11 cellular contexts compared by ENCODE assay signal in genomic region chr19:2867025-2867991, GRCh38. TPM values are rescaled to one million over a fixed set of nuclear protein-coding genes. Genes with fewer than 3 reads are reported as not detected.
A peak's percentile ranks its signal among the peaks of the same experiment; 100 is the strongest.
DNase-seq lines count a peak whose midpoint lies in the region; ATAC-seq, FAIRE-seq and TF ChIP-seq lines count a peak whose summit lies in the region.
"Had no signal": no experiment of that assay in that cellular context is flagged by ENCODE, and none has a peak within 500 bp of the region (broad histone marks: within the 10 kb centered on the region; RNA-seq: fewer than 3 reads in every experiment).

Gene ZNF556 (plus strand): TSS chr19:2867335. CDS start chr19:2867422, 87 bp downstream.

- peak; percentile 96 for ATAC-seq in HepG2
- ATAC-seq in right lobe of liver = no peak
- ATAC-seq in upper lobe of right lung = peak; percentile 55
- no peak for ATAC-seq in GM19035 (IDR thresholded peaks at IDR 0.05; ENCODE audit: unreplicated experiment)
- ATAC-seq in HG02678 (IDR thresholded peaks at IDR 0.05; ENCODE audit: unreplicated experiment) = no peak
- ATAC-seq: Panc1 had no signal

- H3K9me3 ChIP-seq in HepG2 (ENCODE audit: low read length) = no peaks in the 10 kb centered on the region
- H3K9me3 ChIP-seq in right lobe of liver = no peaks in the 10 kb centered on the region
- no peaks in the 10 kb centered on the region for H3K9me3 ChIP-seq in upper lobe of right lung

- H4K20me1 ChIP-seq in HepG2 (ENCODE audit: insufficient read depth, low read length) = peaks cover 2% of the 10 kb centered on the region; the same call in 1 of the 2 replicates

- H3K4me2 ChIP-seq in HepG2 (ENCODE audit: low read depth, low read length) = peak within 1 kb of the TSS; percentile 93

- H3K27ac ChIP-seq in HepG2 (ENCODE audit: extremely low read length, insufficient read depth, low read length) (peak within 1 kb of the TSS; percentile 90), right lobe of liver (no peak within 1 kb of the TSS), upper lobe of right lung (no peak within 1 kb of the TSS)

- CTCF ChIA-PET in HepG2 (lab: Yijun Ruan, JAX; ENCODE audit: low intra/inter-chr PET ratio, low total read pairs) = no interaction called here

- no peaks in the 10 kb centered on the region for H3K36me3 ChIP-seq in HepG2 (replicated peaks in 1 of 2; ENCODE audit: control insufficient read depth in 1 of 2, insufficient read depth in 2 of 2, low read length in 2 of 2)
- no peaks in the 10 kb centered on the region for H3K36me3 ChIP-seq in right lobe of liver
- H3K36me3 ChIP-seq in upper lobe of right lung = no peaks in the 10 kb centered on the region

- peak within 1 kb of the TSS; percentile 88 for H3K9ac ChIP-seq in HepG2 (ENCODE audit: insufficient read depth, low read depth, low read length)

- TSS peak; percentile 83 for BruUV-seq in HepG2 (replicated peaks; lab: Mats Ljungman, UMichigan)

- peak within 1 kb of the TSS; percentile 72 to 94 (median 80) for H3K4me3 ChIP-seq in HepG2 (replicated peaks in 1 of 3; ENCODE audit: insufficient read depth in 1 of 3, low read depth in 2 of 3, low read length in 3 of 3)
- H3K4me3 ChIP-seq in right lobe of liver = no peak within 1 kb of the TSS
- no peak within 1 kb of the TSS for H3K4me3 ChIP-seq in upper lobe of right lung

- peak in 1 of 2 experiments; percentile 24; a peak in 1 of 4 replicates for TF ChIP-seq EP300 in HepG2 (IDR thresholded peaks at IDR 0.05; ENCODE audit: low read depth in 2 of 2, low read length in 2 of 2)
- no peak for TF ChIP-seq EP300 in HepG2 (CRISPR knock-in tag; IDR thresholded peaks at IDR 0.05; ENCODE audit: borderline replicate concordance)

- 1% methylated on average over 19 of the region's 36 CpGs for WGBS in HepG2 (ENCODE audit: low lambda C conversion rate)
- 80% methylated on average over 12 of the region's 36 CpGs for WGBS in right lobe of liver (ENCODE audit: insufficient coverage, low coverage, low lambda C conversion rate, missing lambda C conversion rate)

- H3K4me1 ChIP-seq in HepG2 (ENCODE audit: insufficient read depth, low read length) (peaks cover 41% of the 10 kb centered on the region), right lobe of liver (no peaks in the 10 kb centered on the region), upper lobe of right lung (no peaks in the 10 kb centered on the region)

- DNase-seq in HepG2 (ENCODE audit: low spot score) (peak; percentile 100), right lobe of liver (no peak), NCI-H524 (lab: John Stamatoyannopoulos, UW) (peak; percentile 71 to 79), cerebellum (ENCODE audit: low spot score) (peak; percentile 100), upper lobe of right lung (no peak)
- DNase-seq in activated CD8-positive, alpha-beta memory T cell treated with anti-CD3 and anti-CD28 coated beads, Interleukin-2, amount 50 U/mL, for 48 hours = no peak
- DNase-seq: H9 had no signal

- intact Hi-C loops in HepG2 (cut with micrococcal nuclease; ENCODE audit: unreplicated experiment) = loop anchor here (1.0 to 2.0 kb wide), 2 partner anchors 49 to 84 kb away; partner anchors contain the start of genes SGTA and ZNF554
- intact Hi-C loops in right lobe of liver (cut with DNase I) = loop anchor here in 1 of 2 donors (10.0 kb wide), 1 partner anchor 213 kb away; no protein-coding TSS in a partner anchor
- intact Hi-C loops in upper lobe of right lung (cut with DNase I) = no loop called here

- peak; percentile 25 for TF ChIP-seq CTCF in HepG2 (CRISPR knock-in tag; IDR thresholded peaks at IDR 0.05)
- no peak for TF ChIP-seq CTCF in right lobe of liver (IDR thresholded peaks at IDR 0.05)
- TF ChIP-seq CTCF in upper lobe of right lung (IDR thresholded peaks at IDR 0.05) = no peak

- POLR2A ChIA-PET in HepG2 (lab: Yijun Ruan, JAX) = interaction anchor here (0.5 to 3.1 kb wide), 35 partner anchors 9 to 1374 kb away, joined by 3 to 49 read pairs (median 6); partner anchors contain the start of genes GADD45B, SGTA, THOP1 and ZNF554

- peak; percentile 100 for FAIRE-seq in HepG2 (lab: Jason Lieb, UNC)
- FAIRE-seq: D721Med had no signal

- in situ Hi-C loops in HepG2 (cut with HindIII; ENCODE audit: extremely low pct_ligation_motif_present, low pct_unique_long_range_greater_than_20kb) = no loop called here

- peak; percentile 56 for TF ChIP-seq RAD21 in HepG2 (CRISPR knock-in tag; IDR thresholded peaks at IDR 0.05)

- H3K27me3 ChIP-seq in HepG2 (ENCODE audit: control insufficient read depth in 1 of 2, insufficient read depth in 2 of 2, low read length in 2 of 2) = no peaks in the 10 kb centered on the region
- H3K27me3 ChIP-seq in right lobe of liver = no peaks in the 10 kb centered on the region
- H3K27me3 ChIP-seq in upper lobe of right lung = no peaks in the 10 kb centered on the region

- peaks cover 25% of the 10 kb centered on the region for H3K79me2 ChIP-seq in HepG2 (ENCODE audit: insufficient read depth, low read length)

- peak; percentile 99 for TF ChIP-seq POLR2A in HepG2 (IDR thresholded peaks at IDR 0.05; ENCODE audit: insufficient read depth in 1 of 2, low read depth in 2 of 2, low read length in 2 of 2)
- no peak for TF ChIP-seq POLR2A in right lobe of liver (IDR thresholded peaks at IDR 0.05)

- no peak within 1 kb of the TSS for H2AFZ ChIP-seq in HepG2 (ENCODE audit: low read length)

TF ChIP-seq in HepG2, 621 proteins besides CTCF, POLR2A, EP300 and RAD21 (continues in another document):
- TF ChIP-seq NFRKB (IDR thresholded peaks at IDR 0.05) (no peak), ZNF761 (CRISPR knock-in tag; conservative IDR thresholded peaks at IDR 0.05) (0 out of 2 replicates have a peak, but pooled peaks have one; percentile 54), ZNF367 (CRISPR knock-in tag; IDR thresholded peaks at IDR 0.05; ENCODE audit: borderline replicate concordance) (no peak), ZNF556 (CRISPR knock-in tag; IDR thresholded peaks at IDR 0.05; ENCODE audit: borderline replicate concordance) (peak; percentile 66; the same call in 1 of the 2 replicates), ZNF501 (CRISPR knock-in tag; IDR thresholded peaks at IDR 0.05) (peak; percentile 44; the same call in 1 of the 2 replicates), ZFY (CRISPR knock-in tag; IDR thresholded peaks at IDR 0.05) (peak; percentile 88), SP4 (CRISPR knock-in tag; IDR thresholded peaks at IDR 0.05) (peak; percentile 87), SRSF9 (IDR thresholded peaks at IDR 0.05; ENCODE audit: borderline replicate concordance, insufficient read depth, low read depth, low read length, poor library complexity, severe bottlenecking) (no peak), ETV5 (CRISPR knock-in tag; IDR thresholded peaks at IDR 0.05; ENCODE audit: borderline replicate concordance) (no peak; the same call in 1 of the 2 replicates), ZIK1 (CRISPR knock-in tag; IDR thresholded peaks at IDR 0.05; ENCODE audit: borderline replicate concordance, low read depth) (no peak), GMEB2 (CRISPR knock-in tag; IDR thresholded peaks at IDR 0.05; ENCODE audit: low read depth) (no peak), IKZF1 (IDR thresholded peaks at IDR 0.05) (no peak), HDAC2 (CRISPR knock-in tag; IDR thresholded peaks at IDR 0.05) (peak; percentile 27; the same call in 1 of the 2 replicates), NFKBIZ (CRISPR knock-in tag; IDR thresholded peaks at IDR 0.05) (no peak)

RNA-seq across cellular contexts. Expression of gene ZNF556, which starts in this region (rescaled TPM):
- total RNA-seq in HepG2 (2016; rRNA removed; fragmentation: Illumina TruSeq; extraction: Trizol) = 28.6 and 41.2 TPM in 2 replicates
- 1.8 and 2.7 TPM in 2 replicates for total RNA-seq in HepG2 (2016; cell fraction: cytosol; rRNA removed; fragmentation: Illumina TruSeq; extraction: Trizol; ENCODE audit: low read depth)
- total RNA-seq in HepG2 (2016; cell fraction: insoluble cytoplasmic fraction; rRNA removed; fragmentation: Illumina TruSeq; extraction: Trizol) = 27.1 and 45.6 TPM in 2 replicates
- total RNA-seq in HepG2 (2016; cell fraction: membrane; rRNA removed; fragmentation: Illumina TruSeq; extraction: Trizol) = 7.1 and 7.5 TPM in 2 replicates
- total RNA-seq in HepG2 (2016; cell fraction: nucleus; rRNA removed; fragmentation: Illumina TruSeq; extraction: Trizol) = 11.2 and 14.3 TPM in 2 replicates
- 4.2 and 5.5 TPM in 2 replicates for polyA plus RNA-seq in HepG2 (2011; rRNA removed)
- polyA plus RNA-seq in HepG2 (2011; cell fraction: cytosol; rRNA removed) = 3.2 and 3.9 TPM in 2 replicates
- polyA plus RNA-seq in HepG2 (2011; cell fraction: nucleus; rRNA removed) = 2.7 and 3.8 TPM in 2 replicates
- 9.5 and 11.2 TPM in 2 replicates for polyA plus RNA-seq in HepG2 (2012)
- polyA plus RNA-seq in HepG2 (2016; cell fraction: cytosol; fragmentation: Illumina TruSeq; extraction: Trizol; ENCODE audit: low read depth) = 1.3 and 1.5 TPM in 2 replicates
- polyA plus RNA-seq in HepG2 (2016; cell fraction: insoluble cytoplasmic fraction; fragmentation: Illumina TruSeq; extraction: Trizol; ENCODE audit: low read depth) = 21.4 and 21.8 TPM in 2 replicates
- polyA plus RNA-seq in HepG2 (2016; cell fraction: membrane; fragmentation: Illumina TruSeq; extraction: Trizol; ENCODE audit: low read depth) = 2.7 and 2.9 TPM in 2 replicates
- 12.1 and 15.4 TPM in 2 replicates for polyA plus RNA-seq in HepG2 (2016; cell fraction: nucleus; fragmentation: Illumina TruSeq; extraction: Trizol; ENCODE audit: insufficient read depth, low read depth)
- polyA minus RNA-seq in HepG2 (2011; rRNA and poly(A)+ RNA removed; ENCODE audit: low replicate concordance) = 2.5 and 7.0 TPM in 2 replicates
- polyA minus RNA-seq in HepG2 (2011; cell fraction: cytosol; rRNA and poly(A)+ RNA removed) = 13.7 and 18.1 TPM in 2 replicates
- polyA minus RNA-seq in HepG2 (2011; cell fraction: nucleus; rRNA and poly(A)+ RNA removed) = 10.7 and 11.7 TPM in 2 replicates
- total RNA-seq in right lobe of liver = not detected
- total RNA-seq in cerebellum = 0.18 TPM
- not detected for total RNA-seq in upper lobe of right lung
- total RNA-seq: H9 had no signal

Comparison
In these comparisons a context has a peak if more than half of its experiments do, and no peak if none do; other contexts are left out.
1. DNase-seq: peak in HepG2 (single experiment) and NCI-H524 (2 of 2); none in right lobe of liver (0 of 3), upper lobe of right lung (single experiment) and activated CD8-positive, alpha-beta memory T cell treated with anti-CD3 and anti-CD28 coated beads, Interleukin-2, amount 50 U/mL, for 48 hours (single experiment).
2. H3K4me3 ChIP-seq: peak in HepG2 (3 of 3); none in right lobe of liver (0 of 3) and upper lobe of right lung (single experiment).
3. Peak in DNase-seq in cerebellum; RNA of the gene not detected or under 1 TPM.
4. Peak in ATAC-seq in upper lobe of right lung; RNA of the gene not detected or under 1 TPM.